In the genomic region with DNA sequence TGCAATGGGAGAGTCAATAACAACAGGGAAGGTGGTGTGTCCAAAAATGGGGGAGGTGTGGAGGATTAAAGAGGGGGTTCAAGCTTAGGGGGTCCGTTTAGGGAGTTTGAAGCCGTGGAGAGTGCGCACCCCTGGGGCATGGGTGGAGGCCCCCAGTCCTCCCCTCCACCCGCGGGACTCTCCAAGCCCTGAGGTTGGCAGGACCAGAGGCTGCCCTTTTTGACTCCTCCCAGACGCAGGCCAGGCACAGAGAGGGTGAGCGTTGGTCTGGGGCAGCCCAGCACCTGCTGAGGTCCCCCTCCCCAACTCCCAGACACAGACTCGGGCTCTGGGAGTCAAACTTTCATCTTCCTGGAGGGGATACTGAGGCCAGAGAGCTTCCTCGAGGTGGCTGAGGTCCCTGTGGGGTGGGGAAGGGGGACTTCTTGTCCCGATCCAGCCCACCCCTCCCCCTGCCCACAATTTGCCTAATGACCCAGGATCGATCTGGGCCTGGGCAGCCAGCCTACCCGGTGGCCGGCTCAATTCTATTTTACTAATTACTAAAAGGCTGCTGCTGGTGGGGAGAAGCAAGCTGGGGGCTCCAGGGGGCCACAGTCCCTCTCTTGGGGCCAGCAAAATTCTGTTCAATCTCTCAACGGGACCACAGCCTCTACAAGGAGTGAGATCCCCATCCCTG, we compare ENCODE assay signal across 2 cellular contexts.
TF ChIP-seq lines count a peak whose summit lies in the region.

No MANE protein-coding gene starts in this region.

TF ChIP-seq in GM23338, 12 proteins besides CTCF, POLR2A, EP300 and RAD21:
- TF ChIP-seq EZH2 (IDR thresholded peaks at IDR 0.05; ENCODE audit: low read depth, unreplicated experiment): peak; percentile 34
- TF ChIP-seq ZNF331 (CRISPR knock-in tag; IDR thresholded peaks at IDR 0.05; ENCODE audit: low read depth): no peak

TF ChIP-seq in K562, 482 proteins besides CTCF, POLR2A, EP300 and RAD21:
- TF ChIP-seq ZFP36 (IDR thresholded peaks at IDR 0.05; ENCODE audit: low read depth, low read length, partially characterized antibody) (peak; percentile 78), SMC3 (conservative IDR thresholded peaks at IDR 0.05; ENCODE audit: insufficient read depth, low read depth, low read length) (no peak), BCOR (IDR thresholded peaks at IDR 0.05) (peak; percentile 59), SAFB (IDR thresholded peaks at IDR 0.05; ENCODE audit: borderline replicate concordance, low read depth, low read length) (no peak), KDM1A (IDR thresholded peaks at IDR 0.05) (0 out of 4 replicates have a peak, but pooled peaks of 1 of the 2 experiments have one; percentile 25), ZBTB7A (IDR thresholded peaks at IDR 0.05; ENCODE audit: borderline replicate concordance, control insufficient read depth, low read depth, low read length) (0 out of 2 replicates have a peak, but pooled peaks have one; percentile 0), ADNP (tag; IDR thresholded peaks at IDR 0.05) (peak; percentile 40; the same call in 1 of the 2 replicates), E2F8 (IDR thresholded peaks at IDR 0.05; ENCODE audit: low read depth, partially characterized antibody) (no peak), IRF1 (CRISPR knock-in tag; IDR thresholded peaks at IDR 0.05; ENCODE audit: borderline replicate concordance) (no peak), TRIM24 (IDR thresholded peaks at IDR 0.05) (no peak), RBM25 (IDR thresholded peaks at IDR 0.05; ENCODE audit: low read depth, low read length, severe bottlenecking) (peak; percentile 62)
- TF ChIP-seq, protein P1, sequence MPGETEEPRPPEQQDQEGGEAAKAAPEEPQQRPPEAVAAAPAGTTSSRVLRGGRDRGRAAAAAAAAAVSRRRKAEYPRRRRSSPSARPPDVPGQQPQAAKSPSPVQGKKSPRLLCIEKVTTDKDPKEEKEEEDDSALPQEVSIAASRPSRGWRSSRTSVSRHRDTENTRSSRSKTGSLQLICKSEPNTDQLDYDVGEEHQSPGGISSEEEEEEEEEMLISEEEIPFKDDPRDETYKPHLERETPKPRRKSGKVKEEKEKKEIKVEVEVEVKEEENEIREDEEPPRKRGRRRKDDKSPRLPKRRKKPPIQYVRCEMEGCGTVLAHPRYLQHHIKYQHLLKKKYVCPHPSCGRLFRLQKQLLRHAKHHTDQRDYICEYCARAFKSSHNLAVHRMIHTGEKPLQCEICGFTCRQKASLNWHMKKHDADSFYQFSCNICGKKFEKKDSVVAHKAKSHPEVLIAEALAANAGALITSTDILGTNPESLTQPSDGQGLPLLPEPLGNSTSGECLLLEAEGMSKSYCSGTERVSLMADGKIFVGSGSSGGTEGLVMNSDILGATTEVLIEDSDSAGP (CRISPR knock-in tag; IDR thresholded peaks at IDR 0.05): no peak
